In the genomic region with DNA sequence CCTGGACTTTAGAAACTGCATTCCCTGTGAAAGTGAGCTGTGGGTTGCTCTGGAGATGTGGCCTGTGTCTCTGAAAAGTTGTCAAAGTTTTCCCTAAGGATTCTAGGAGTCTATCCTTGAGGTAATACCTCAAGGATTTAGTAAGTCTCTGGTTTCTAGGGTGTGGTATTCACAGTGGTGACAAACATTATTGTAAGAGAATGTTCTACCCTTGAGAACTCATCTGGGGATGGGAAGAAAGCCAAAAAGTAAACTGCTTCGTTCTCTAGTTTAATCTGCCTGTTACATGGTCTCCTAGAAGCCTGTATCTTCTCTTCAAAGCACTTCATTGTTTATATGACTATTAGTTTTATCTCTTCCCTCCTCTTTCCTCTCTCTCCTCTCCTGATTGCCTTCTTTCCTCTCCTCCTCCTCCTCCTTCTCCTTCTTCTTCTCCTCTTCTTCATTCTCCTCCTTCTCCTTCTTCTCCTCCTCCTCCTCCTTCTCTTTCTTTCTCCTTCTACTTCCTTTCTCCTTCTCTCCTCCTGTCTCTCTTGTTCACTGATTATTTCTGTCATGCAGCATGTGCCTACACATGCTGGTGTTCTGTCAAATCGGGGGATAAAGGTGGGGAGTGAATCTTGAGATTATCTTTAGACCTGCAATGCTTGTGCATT, we compare ENCODE assay signal across 1 cellular context.
TF ChIP-seq lines count a peak whose summit lies in the region.

No MANE protein-coding gene starts in this region.

TF ChIP-seq in WTC11, 78 proteins besides CTCF, POLR2A, EP300 and RAD21 (continued from another document):
- TF ChIP-seq, protein P1, sequence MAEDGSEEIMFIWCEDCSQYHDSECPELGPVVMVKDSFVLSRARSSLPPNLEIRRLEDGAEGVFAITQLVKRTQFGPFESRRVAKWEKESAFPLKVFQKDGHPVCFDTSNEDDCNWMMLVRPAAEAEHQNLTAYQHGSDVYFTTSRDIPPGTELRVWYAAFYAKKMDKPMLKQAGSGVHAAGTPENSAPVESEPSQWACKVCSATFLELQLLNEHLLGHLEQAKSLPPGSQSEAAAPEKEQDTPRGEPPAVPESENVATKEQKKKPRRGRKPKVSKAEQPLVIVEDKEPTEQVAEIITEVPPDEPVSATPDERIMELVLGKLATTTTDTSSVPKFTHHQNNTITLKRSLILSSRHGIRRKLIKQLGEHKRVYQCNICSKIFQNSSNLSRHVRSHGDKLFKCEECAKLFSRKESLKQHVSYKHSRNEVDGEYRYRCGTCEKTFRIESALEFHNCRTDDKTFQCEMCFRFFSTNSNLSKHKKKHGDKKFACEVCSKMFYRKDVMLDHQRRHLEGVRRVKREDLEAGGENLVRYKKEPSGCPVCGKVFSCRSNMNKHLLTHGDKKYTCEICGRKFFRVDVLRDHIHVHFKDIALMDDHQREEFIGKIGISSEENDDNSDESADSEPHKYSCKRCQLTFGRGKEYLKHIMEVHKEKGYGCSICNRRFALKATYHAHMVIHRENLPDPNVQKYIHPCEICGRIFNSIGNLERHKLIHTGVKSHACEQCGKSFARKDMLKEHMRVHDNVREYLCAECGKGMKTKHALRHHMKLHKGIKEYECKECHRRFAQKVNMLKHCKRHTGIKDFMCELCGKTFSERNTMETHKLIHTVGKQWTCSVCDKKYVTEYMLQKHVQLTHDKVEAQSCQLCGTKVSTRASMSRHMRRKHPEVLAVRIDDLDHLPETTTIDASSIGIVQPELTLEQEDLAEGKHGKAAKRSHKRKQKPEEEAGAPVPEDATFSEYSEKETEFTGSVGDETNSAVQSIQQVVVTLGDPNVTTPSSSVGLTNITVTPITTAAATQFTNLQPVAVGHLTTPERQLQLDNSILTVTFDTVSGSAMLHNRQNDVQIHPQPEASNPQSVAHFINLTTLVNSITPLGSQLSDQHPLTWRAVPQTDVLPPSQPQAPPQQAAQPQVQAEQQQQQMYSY (CRISPR knock-in tag; IDR thresholded peaks at IDR 0.05): no peak
- TF ChIP-seq, protein P2, sequence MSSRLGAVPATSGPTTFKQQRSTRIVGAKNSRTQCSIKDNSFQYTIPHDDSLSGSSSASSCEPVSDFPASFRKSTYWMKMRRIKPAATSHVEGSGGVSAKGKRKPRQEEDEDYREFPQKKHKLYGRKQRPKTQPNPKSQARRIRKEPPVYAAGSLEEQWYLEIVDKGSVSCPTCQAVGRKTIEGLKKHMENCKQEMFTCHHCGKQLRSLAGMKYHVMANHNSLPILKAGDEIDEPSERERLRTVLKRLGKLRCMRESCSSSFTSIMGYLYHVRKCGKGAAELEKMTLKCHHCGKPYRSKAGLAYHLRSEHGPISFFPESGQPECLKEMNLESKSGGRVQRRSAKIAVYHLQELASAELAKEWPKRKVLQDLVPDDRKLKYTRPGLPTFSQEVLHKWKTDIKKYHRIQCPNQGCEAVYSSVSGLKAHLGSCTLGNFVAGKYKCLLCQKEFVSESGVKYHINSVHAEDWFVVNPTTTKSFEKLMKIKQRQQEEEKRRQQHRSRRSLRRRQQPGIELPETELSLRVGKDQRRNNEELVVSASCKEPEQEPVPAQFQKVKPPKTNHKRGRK (CRISPR knock-in tag; IDR thresholded peaks at IDR 0.05; ENCODE audit: borderline replicate concordance): no peak
- TF ChIP-seq NR1H2 (CRISPR knock-in tag; IDR thresholded peaks at IDR 0.05): no peak
- TF ChIP-seq, protein P3, sequence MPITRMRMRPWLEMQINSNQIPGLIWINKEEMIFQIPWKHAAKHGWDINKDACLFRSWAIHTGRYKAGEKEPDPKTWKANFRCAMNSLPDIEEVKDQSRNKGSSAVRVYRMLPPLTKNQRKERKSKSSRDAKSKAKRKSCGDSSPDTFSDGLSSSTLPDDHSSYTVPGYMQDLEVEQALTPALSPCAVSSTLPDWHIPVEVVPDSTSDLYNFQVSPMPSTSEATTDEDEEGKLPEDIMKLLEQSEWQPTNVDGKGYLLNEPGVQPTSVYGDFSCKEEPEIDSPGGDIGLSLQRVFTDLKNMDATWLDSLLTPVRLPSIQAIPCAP (CRISPR knock-in tag; IDR thresholded peaks at IDR 0.05): no peak
TF ChIP-seq in WTC11: peak in this region for 0.
